Comparison of ENCODE assay signal across 25 cellular contexts in genomic region chr13:60411983-60412382, GRCh38.
"Had no signal": no experiment of that assay in that cellular context is flagged by ENCODE, and none has a peak within 500 bp of the region (broad histone marks: within the 10 kb centered on the region; RNA-seq: fewer than 3 reads in every experiment).

No MANE protein-coding gene starts in this region.

- DNase-seq: activated CD4-positive, alpha-beta memory T cell treated with anti-CD3 and anti-CD28 coated beads for 36 hours; activated CD4-positive, alpha-beta T cell treated with anti-CD3 and anti-CD28 coated beads for 48 hours; activated effector memory CD4-positive, alpha-beta T cell treated with anti-CD3 and anti-CD28 coated beads, Interleukin-2, amount 50 U/mL, for 16 hours; activated naive CD4-positive, alpha-beta T cell treated with anti-CD3 and anti-CD28 coated beads, Interleukin-2, amount 10 ng/mL, durations not matched to agents 7 days and 5 days; activated T-cell treated with anti-CD3 and anti-CD28 coated beads, Interleukin-2, amount 50 U/mL, for 72 hours; anterior cingulate cortex; brain microvascular endothelial cell; central memory CD4-positive, alpha-beta T cell; effector memory CD8-positive, alpha-beta T cell; esophagus squamous epithelium; foreskin keratinocyte; left ventricle myocardium superior; mammary epithelial cell; nephron progenitor cell; right cardiac atrium; stimulated activated CD4-positive, alpha-beta T cell treated with anti-CD3 and anti-CD28 coated beads, Interleukin-12 subunit alpha, Interleukin-12 subunit beta, amount 100 ng/mL, for 4 hours; stimulated activated CD4-positive, alpha-beta T cell treated with anti-CD3 and anti-CD28 coated beads, Interleukin-4, amount 100 ng/mL, for 4 hours; stimulated activated naive CD8-positive, alpha-beta T cell treated with anti-CD3 and anti-CD28 coated beads, Interleukin-15, Interleukin-2, amounts not matched to agents 100 U/mL and 50 U/mL, for 24 hours; substantia nigra; thyroid gland; upper lobe of right lung had no signal

- H3K9me3 ChIP-seq: esophagus squamous epithelium, thyroid gland, upper lobe of right lung had no signal

- H3K4me3 ChIP-seq: esophagus squamous epithelium, hepatocyte, thyroid gland, upper lobe of right lung had no signal

- H3K4me3 Mint-ChIP-seq: activated CD4-positive, alpha-beta memory T cell treated with anti-CD3 and anti-CD28 coated beads for 36 hours; activated naive CD4-positive, alpha-beta T cell treated with anti-CD3 and anti-CD28 coated beads, Interleukin-2, amount 10 ng/mL, durations not matched to agents 7 days and 5 days; activated T-cell treated with anti-CD3 and anti-CD28 coated beads, Interleukin-2, amount 50 U/mL, for 72 hours; effector memory CD8-positive, alpha-beta T cell; nephron progenitor cell; T-helper 1 cell treated with Interleukin-12 subunit alpha and Interleukin-12 subunit beta and Interleukin-4 antibody, amounts not matched to agents 30 μg/mL and 1 μg/mL, for 36 hours had no signal

- H3K4me1 ChIP-seq: foreskin keratinocyte had no signal

- H3K27me3 Mint-ChIP-seq: activated CD4-positive, alpha-beta memory T cell treated with anti-CD3 and anti-CD28 coated beads for 36 hours; activated naive CD4-positive, alpha-beta T cell treated with anti-CD3 and anti-CD28 coated beads, Interleukin-2, amount 10 ng/mL, durations not matched to agents 7 days and 5 days; effector memory CD8-positive, alpha-beta T cell had no signal

- H3K36me3 ChIP-seq: brain microvascular endothelial cell, thyroid gland, upper lobe of right lung had no signal

- H3K4me2 ChIP-seq: hepatocyte had no signal

- ATAC-seq: activated T-cell treated with anti-CD3 and anti-CD28 coated beads, Interleukin-2, amount 50 U/mL, for 72 hours; effector memory CD8-positive, alpha-beta T cell; foreskin keratinocyte; left ventricle myocardium superior; right cardiac atrium; stimulated activated naive CD8-positive, alpha-beta T cell treated with anti-CD3 and anti-CD28 coated beads, Interleukin-15, Interleukin-2, amounts not matched to agents 100 U/mL and 50 U/mL, for 24 hours; upper lobe of right lung had no signal

- FAIRE-seq: colon had no signal

- H3K27me3 ChIP-seq: brain microvascular endothelial cell, esophagus squamous epithelium, foreskin keratinocyte, hepatocyte, thyroid gland, upper lobe of right lung had no signal

- H3K27ac ChIP-seq: brain microvascular endothelial cell, esophagus squamous epithelium, foreskin keratinocyte, hepatocyte, parathyroid adenoma, thyroid gland, upper lobe of right lung had no signal

- H2AFZ ChIP-seq: hepatocyte, parathyroid adenoma had no signal

- H3K27ac Mint-ChIP-seq: activated CD4-positive, alpha-beta memory T cell treated with anti-CD3 and anti-CD28 coated beads for 36 hours; activated naive CD4-positive, alpha-beta T cell treated with anti-CD3 and anti-CD28 coated beads, Interleukin-2, amount 10 ng/mL, durations not matched to agents 7 days and 5 days; activated T-cell treated with anti-CD3 and anti-CD28 coated beads, Interleukin-2, amount 50 U/mL, for 72 hours; nephron progenitor cell; T-helper 1 cell treated with Interleukin-12 subunit alpha and Interleukin-12 subunit beta and Interleukin-4 antibody, amounts not matched to agents 30 μg/mL and 1 μg/mL, for 36 hours had no signal

- H3K9ac ChIP-seq: parathyroid adenoma had no signal
